In genomic region chr9:110258671-110259070, GRCh38 we compare ENCODE assay signal across 23 cellular contexts. TPM values are rescaled to one million over a fixed set of nuclear protein-coding genes. Genes with fewer than 3 reads are reported as not detected.
DNase-seq lines count a peak whose midpoint lies in the region; TF ChIP-seq lines count a peak whose summit lies in the region.
"Had no signal": no experiment of that assay in that cellular context is flagged by ENCODE, and none has a peak within 500 bp of the region (broad histone marks: within the 10 kb centered on the region; RNA-seq: fewer than 3 reads in every experiment).

No MANE protein-coding gene starts in this region.

- H3K4me3 ChIP-seq in GM12864 (ENCODE audit: low read depth, low read length) (peak overlapping the region; percentile 72; the same call in 1 of the 2 replicates), KMS-11 (IDR thresholded peaks at IDR 0.05; ENCODE audit: insufficient read depth, low read depth, low read length) (no peak overlapping the region), thyroid gland (replicated peaks in 1 of 3) (no peak overlapping the region)
- H3K4me3 ChIP-seq: lower lobe of right lung, SJSA1 had no signal

- DNase-seq in CD14-positive monocyte (ENCODE audit: low spot score): no peak
- no peak for DNase-seq in GM12864 (ENCODE audit: low read depth)
- peak; percentile 7 to 42 for DNase-seq in erythroblast (lab: John Stamatoyannopoulos, UW)
- no peak for DNase-seq in COLO668 (lab: John Stamatoyannopoulos, UW; ENCODE audit: unreplicated experiment)
- DNase-seq in thyroid gland: no peak
- DNase-seq in AG08395 (ENCODE audit: low spot score): no peak
- DNase-seq in SW 1271 (lab: John Stamatoyannopoulos, UW): no peak
- DNase-seq: activated CD4-positive, alpha-beta T cell treated with anti-CD3 and anti-CD28 coated beads for 1 hour; AML-193; amniotic stem cell; central memory CD4-positive, alpha-beta T cell; DMS153; effector memory CD4-positive, alpha-beta T cell; head of caudate nucleus; lower lobe of right lung; naive B cell; NCI-H2029; stimulated activated CD4-positive, alpha-beta T cell treated with anti-CD3 and anti-CD28 coated beads, Interleukin-4, amount 100 ng/mL, for 4 hours; stimulated activated CD8-positive, alpha-beta memory T cell treated with anti-CD3 and anti-CD28 coated beads, Interleukin-4, amount 100 ng/mL, for 48 hours had no signal

- TF ChIP-seq CTCF in CD14-positive monocyte (IDR thresholded peaks at IDR 0.05): no peak
- TF ChIP-seq CTCF in GM12864 (IDR thresholded peaks at IDR 0.05; ENCODE audit: low read depth, low read length, missing control alignments): no peak
- no peak for TF ChIP-seq CTCF in KMS-11 (conservative IDR thresholded peaks at IDR 0.05; ENCODE audit: low read depth, low read length)
- TF ChIP-seq CTCF in thyroid gland (IDR thresholded peaks at IDR 0.05): no peak

- no peaks in the 10 kb centered on the region for H3K9me3 ChIP-seq in thyroid gland
- H3K9me3 ChIP-seq: lower lobe of right lung, SJSA1 had no signal

- H3K27ac ChIP-seq in KMS-11: peak overlapping the region; percentile 96; the same call in 1 of the 2 replicates
- H3K27ac ChIP-seq in thyroid gland: no peak overlapping the region
- H3K27ac ChIP-seq: lower lobe of right lung, SJSA1 had no signal

- no peak overlapping the region for H2AFZ ChIP-seq in KMS-11 (ENCODE audit: low read depth)

- peak overlapping the region; percentile 79 for H3K4me2 ChIP-seq in KMS-11

- H3K27ac Mint-ChIP-seq in CD14-positive monocyte: peak overlapping the region in 4 of 7 donors; percentile 37 to 100 (median 65)
- H3K27ac Mint-ChIP-seq: progenitor cell of endocrine pancreas had no signal

- no peak overlapping the region for H3K9ac ChIP-seq in KMS-11

- H3K36me3 ChIP-seq in KMS-11 (ENCODE audit: insufficient read depth) (no peaks in the 10 kb centered on the region), thyroid gland (no peaks in the 10 kb centered on the region)
- H3K36me3 ChIP-seq: lower lobe of right lung had no signal

- peaks cover 44% of the 10 kb centered on the region for H3K4me1 Mint-ChIP-seq in CD14-positive monocyte

- no peak overlapping the region for H3K4me3 Mint-ChIP-seq in CD14-positive monocyte

- H3K36me3 Mint-ChIP-seq in CD14-positive monocyte: no peaks in the 10 kb centered on the region
- H3K36me3 Mint-ChIP-seq: naive B cell had no signal

- no peak for TF ChIP-seq POLR2A in erythroblast (IDR thresholded peaks at IDR 0.05; ENCODE audit: low read length)
- TF ChIP-seq POLR2A in thyroid gland (IDR thresholded peaks at IDR 0.05): no peak

- H3K27me3 ChIP-seq in KMS-11 (ENCODE audit: insufficient read depth, low read depth): no peaks in the 10 kb centered on the region
- H3K27me3 ChIP-seq in thyroid gland: no peaks in the 10 kb centered on the region
- H3K27me3 ChIP-seq: SJSA1 had no signal

- H4K20me1 ChIP-seq in KMS-11 (ENCODE audit: insufficient read depth): peaks cover 16% of the 10 kb centered on the region

- peaks cover 0 to 2% (median 0%) of the 10 kb centered on the region in 7 donors for H3K9me3 Mint-ChIP-seq in CD14-positive monocyte
- H3K9me3 Mint-ChIP-seq: naive B cell had no signal

- H3K27me3 Mint-ChIP-seq in CD14-positive monocyte (ENCODE audit: low read depth in 3 of 3): peaks cover 2 to 5% (median 2%) of the 10 kb centered on the region in 3 donors
- H3K27me3 Mint-ChIP-seq: naive B cell had no signal

- WGBS in thyroid gland, 2 donors: 90 to 96% methylated on average over 3 of the region's 3 CpGs

- intact Hi-C loops in CD14-positive monocyte (cut with micrococcal nuclease): loop anchor here in 1 of 2 donors (10.0 kb wide), 2 partner anchors 76 to 194 kb away; partner anchors contain the start of gene TXNDC8
- intact Hi-C loops in thyroid gland (cut with DNase I): no loop called here

- H3K79me2 ChIP-seq in KMS-11 (ENCODE audit: insufficient read depth, low read depth): peaks cover 26% of the 10 kb centered on the region

- H3K4me1 ChIP-seq in KMS-11 (ENCODE audit: low read depth, poor library complexity, severe bottlenecking): peaks cover 31% of the 10 kb centered on the region
- H3K4me1 ChIP-seq in thyroid gland: peaks cover 11% of the 10 kb centered on the region in 2 donors

RNA-seq across cellular contexts. Expression of gene TXN, which starts 2.4 kb away (rescaled TPM):
- 100 to 1,000 TPM; 209 to 224 TPM for polyA plus RNA-seq in CD14-positive monocyte
- total RNA-seq in thyroid gland: 100 to 1,000 TPM; 148 to 252 (median 172) TPM

RNA-seq across cellular contexts. Expression of gene C9orf152, which starts 50.7 kb away (rescaled TPM):
- polyA plus RNA-seq in CD14-positive monocyte: not detected
- under 1 TPM in 2 of 4 donors, not detected in 2; 0.20 to 0.33 TPM for total RNA-seq in thyroid gland
- total RNA-seq: progenitor cell of endocrine pancreas, SJSA1, skeletal muscle tissue had no signal

Comparison
In these comparisons a context has a peak if more than half of its experiments do, and no peak if none do; other contexts are left out.
1. DNase-seq: peak in erythroblast (2 of 2); none in CD14-positive monocyte (single experiment), GM12864 (single experiment), COLO668 (single experiment), thyroid gland (0 of 2), AG08395 (single experiment) and SW 1271 (0 of 2).